8 cellular contexts compared by ENCODE assay signal in genomic region chrX:103845165-103845653, GRCh38. TPM values are rescaled to one million over a fixed set of nuclear protein-coding genes. Genes with fewer than 3 reads are reported as not detected.
DNase-seq lines count a peak whose midpoint lies in the region; ATAC-seq and TF ChIP-seq lines count a peak whose summit lies in the region.

No MANE protein-coding gene starts in this region.

- peak; percentile 79 for TF ChIP-seq CTCF in DND-41 (IDR thresholded peaks at IDR 0.05; ENCODE audit: borderline replicate concordance, extremely low read depth, low read length, poor library complexity, severe bottlenecking)
- TF ChIP-seq CTCF in RWPE1 (conservative IDR thresholded peaks at IDR 0.05; ENCODE audit: low read depth): peak; percentile 64
- TF ChIP-seq CTCF in heart left ventricle (IDR thresholded peaks at IDR 0.05): peak; percentile 39 to 67 (median 56)

- no peaks in the 10 kb centered on the region for H3K9me3 Mint-ChIP-seq in activated naive CD8-positive, alpha-beta T cell treated with anti-CD3 and anti-CD28 coated beads, Interleukin-2, amount 50 U/mL, for 24 hours

- intact Hi-C loops in heart left ventricle (cut with DNase I): loop anchor here in 4 of 10 donors (2.0 to 10.0 kb wide), 3 partner anchors 74 to 292 kb away; no protein-coding TSS in a partner anchor

- H3K4me2 ChIP-seq in DND-41 (ENCODE audit: insufficient read depth, low read length): no peak overlapping the region

- H3K27me3 ChIP-seq in DND-41 (ENCODE audit: insufficient read depth, low read length, poor library complexity) (no peaks in the 10 kb centered on the region), heart left ventricle (peaks cover 0 to 21% (median 0%) of the 10 kb centered on the region in 9 donors)

- no peaks in the 10 kb centered on the region for H3K4me1 ChIP-seq in DND-41 (ENCODE audit: insufficient read depth, low read length)
- peaks cover 0 to 6% (median 0%) of the 10 kb centered on the region in 12 donors for H3K4me1 ChIP-seq in heart left ventricle

- H3K4me3 Mint-ChIP-seq in activated naive CD8-positive, alpha-beta T cell treated with anti-CD3 and anti-CD28 coated beads, Interleukin-2, amount 50 U/mL, for 24 hours: no peak overlapping the region

- H3K9ac ChIP-seq in DND-41 (ENCODE audit: low read depth, low read length): no peak overlapping the region

- TF ChIP-seq POLR2A in heart left ventricle (IDR thresholded peaks at IDR 0.05): no peak

- WGBS in heart left ventricle, 4 donors: 0 to 4% (median 2%) methylated on average over 4 of the region's 4 CpGs

- H3K9me3 ChIP-seq in DND-41 (ENCODE audit: insufficient read depth, low read length, severe bottlenecking) (no peaks in the 10 kb centered on the region), heart left ventricle (no peaks in the 10 kb centered on the region)

- CTCF ChIA-PET in RWPE1 (lab: Yijun Ruan, JAX): interaction anchor here (0.6 to 1.7 kb wide), 5 partner anchors 13 to 299 kb away, joined by 3 to 12 read pairs (median 4); partner anchors contain the start of gene RAB9B

- H3K36me3 ChIP-seq in DND-41 (ENCODE audit: insufficient read depth, low read length): no peaks in the 10 kb centered on the region
- H3K36me3 ChIP-seq in heart left ventricle: no peaks in the 10 kb centered on the region

- peak; percentile 89 for ATAC-seq in DND-41 (ENCODE audit: insufficient read depth, low read depth)
- ATAC-seq in GM21381 (IDR thresholded peaks at IDR 0.05; ENCODE audit: unreplicated experiment): peak; percentile 81
- peak; percentile 80 for ATAC-seq in HG03571 (IDR thresholded peaks at IDR 0.05; ENCODE audit: unreplicated experiment)
- peak; percentile 63 for ATAC-seq in activated naive CD8-positive, alpha-beta T cell treated with anti-CD3 and anti-CD28 coated beads, Interleukin-2, amount 50 U/mL, for 24 hours
- ATAC-seq in heart left ventricle: peak in 3 of 4 donors; percentile 57 to 78 (median 73)

- DNase-seq in DND-41 (peak; percentile 59), RWPE1 (ENCODE audit: low spot score) (peak; percentile 46), heart left ventricle (peak in 4 of 5 donors; percentile 28 to 55 (median 46)), renal cortical epithelial cell (ENCODE audit: low read depth) (peak; percentile 92), NCI-H187 treated with DMSO at 0.1 percent for 48 hours (lab: John Stamatoyannopoulos, UW) (no peak)
- DNase-seq in activated naive CD8-positive, alpha-beta T cell treated with anti-CD3 and anti-CD28 coated beads, Interleukin-2, amount 50 U/mL, for 24 hours: peak; percentile 47

- no peak overlapping the region for H2AFZ ChIP-seq in DND-41 (ENCODE audit: low read depth, low read length)

- H3K4me1 Mint-ChIP-seq in activated naive CD8-positive, alpha-beta T cell treated with anti-CD3 and anti-CD28 coated beads, Interleukin-2, amount 50 U/mL, for 24 hours: no peaks in the 10 kb centered on the region

- H3K36me3 Mint-ChIP-seq in activated naive CD8-positive, alpha-beta T cell treated with anti-CD3 and anti-CD28 coated beads, Interleukin-2, amount 50 U/mL, for 24 hours (ENCODE audit: low read depth): no peaks in the 10 kb centered on the region

- H3K4me3 ChIP-seq in DND-41 (ENCODE audit: low read depth in 1 of 2, low read length in 2 of 2) (no peak overlapping the region), heart left ventricle (peak overlapping the region in 1 of 12 donors; percentile 5)

- POLR2A ChIA-PET in RWPE1 (lab: Yijun Ruan, JAX; ENCODE audit: low non-redundant PET): no interaction called here

- no peak overlapping the region for H3K27ac Mint-ChIP-seq in activated naive CD8-positive, alpha-beta T cell treated with anti-CD3 and anti-CD28 coated beads, Interleukin-2, amount 50 U/mL, for 24 hours

- H3K27me3 Mint-ChIP-seq in activated naive CD8-positive, alpha-beta T cell treated with anti-CD3 and anti-CD28 coated beads, Interleukin-2, amount 50 U/mL, for 24 hours: no peaks in the 10 kb centered on the region

- no peaks in the 10 kb centered on the region for H3K79me2 ChIP-seq in DND-41 (ENCODE audit: insufficient read depth, low read length)

- H4K20me1 ChIP-seq in DND-41 (ENCODE audit: insufficient read depth, low read length): no peaks in the 10 kb centered on the region

- no peak overlapping the region for H3K27ac ChIP-seq in DND-41 (ENCODE audit: low read length)
- H3K27ac ChIP-seq in RWPE1: no peak overlapping the region
- H3K27ac ChIP-seq in heart left ventricle: no peak overlapping the region

RNA-seq across cellular contexts. Expression of gene RAB9B, which starts 13.2 kb away (rescaled TPM):
- total RNA-seq in heart left ventricle: 10 to 100 TPM in 8 of 9 donors, 1 to 10 TPM in 1; 7.6 to 44.7 (median 28.4) TPM
- 1 to 10 TPM; 6.8 to 8.3 TPM for polyA plus RNA-seq in heart left ventricle
- total RNA-seq in renal cortical epithelial cell: 1.9 and 3.4 TPM in 2 replicates
